Comparison of ENCODE assay signal across 12 cellular contexts in the genomic region with DNA sequence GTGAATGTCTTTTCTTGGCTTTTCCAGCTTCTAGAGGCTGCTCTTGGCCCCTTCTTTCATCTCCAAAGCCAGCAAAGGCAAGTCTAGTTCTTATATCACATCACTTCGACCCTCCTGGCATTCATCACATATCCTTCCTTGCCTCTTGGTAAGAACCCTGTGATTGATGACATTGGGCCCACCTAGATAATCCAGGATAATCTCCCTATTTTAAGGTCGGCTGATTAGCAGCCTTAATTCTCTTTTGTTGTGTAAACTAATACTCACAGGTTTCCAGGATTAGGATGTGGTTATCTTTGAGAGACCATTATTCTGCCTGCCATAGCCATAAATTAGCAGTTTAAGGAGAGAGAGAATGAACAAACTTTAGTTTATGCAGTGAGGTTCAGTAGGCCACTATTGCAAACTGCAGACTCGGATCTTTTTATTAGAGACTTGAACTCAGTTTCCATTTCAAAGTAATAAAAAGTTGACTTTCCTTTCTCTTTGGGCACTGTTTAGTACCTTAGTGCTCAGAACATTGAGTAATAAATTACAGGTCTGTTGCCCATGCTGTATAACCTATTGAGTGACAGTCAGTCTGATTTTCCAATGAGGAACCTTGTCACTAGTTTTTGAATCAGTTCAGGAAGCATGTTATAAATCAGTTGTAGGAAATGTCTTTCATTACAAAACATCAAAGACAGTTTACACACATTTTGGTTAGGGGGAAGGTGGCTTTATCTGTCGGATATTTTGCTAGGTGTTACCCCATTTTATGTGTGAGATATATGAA. TPM values are rescaled to one million over a fixed set of nuclear protein-coding genes. Genes with fewer than 3 reads are reported as not detected.
DNase-seq lines count a peak whose midpoint lies in the region; ATAC-seq, FAIRE-seq and TF ChIP-seq lines count a peak whose summit lies in the region.
"Had no signal": no experiment of that assay in that cellular context is flagged by ENCODE, and none has a peak within 500 bp of the region (broad histone marks: within the 10 kb centered on the region; RNA-seq: fewer than 3 reads in every experiment).

No MANE protein-coding gene starts in this region.

- intact Hi-C loops in CD14-positive monocyte (cut with micrococcal nuclease) (loop anchor here in 1 of 2 donors (10.0 kb wide), 1 partner anchor 368 kb away; a partner anchor contains a TSS), GM12878 (cut with micrococcal nuclease; ENCODE audit: unreplicated experiment) (no loop called here)

- H3K36me3 ChIP-seq in HUES6 (ENCODE audit: control insufficient read depth, insufficient read depth, low read length) (peaks cover 5% of the 10 kb centered on the region; the same call in 1 of the 2 replicates), GM12878 (ENCODE audit: control insufficient read depth in 2 of 2, insufficient read depth in 2 of 2, low read length in 1 of 2) (peaks cover 0 to 11% of the 10 kb centered on the region in 2 experiments; a peak in 2 of 4 replicates)
- H3K36me3 ChIP-seq: left lung had no signal

- TF ChIP-seq POLR2A in GM12878 (IDR thresholded peaks at IDR 0.05; ENCODE audit: low read depth, low read length), result no peak

- TF ChIP-seq EP300 in GM12878 (IDR thresholded peaks at IDR 0.05; ENCODE audit: borderline replicate concordance in 1 of 2, control insufficient read depth in 1 of 2, low read depth in 2 of 2, low read length in 2 of 2), result no peak

- no peaks in the 10 kb centered on the region for H3K9me3 ChIP-seq in HUES6 (ENCODE audit: control insufficient read depth, insufficient read depth, low read depth, low read length)
- no peaks in the 10 kb centered on the region; the same call in 2 of the 3 replicates for H3K9me3 ChIP-seq in GM12878 (replicated peaks; ENCODE audit: control insufficient read depth, insufficient read depth, low read length)
- H3K9me3 ChIP-seq: left lung had no signal

- no peak overlapping the region for H2AFZ ChIP-seq in GM12878 (ENCODE audit: control insufficient read depth, low read depth, low read length)

- peak overlapping the region; percentile 95 for H3K4me2 ChIP-seq in GM12878 (ENCODE audit: control insufficient read depth, insufficient read depth)

- no peak for DNase-seq in CD14-positive monocyte (ENCODE audit: low spot score)
- DNase-seq in GM12878 (ENCODE audit: low read depth, low spot score), result no peak
- DNase-seq in natural killer cell treated with Interleukin-12 subunit alpha and Interleukin-12 subunit beta and Interleukin-15 and Interleukin-18, amount 100 ng/mL, for 72 hours (ENCODE audit: low spot score), result no peak
- DNase-seq in NCI-H1930 (lab: John Stamatoyannopoulos, UW), result no peak
- no peak for DNase-seq in AG08395 (ENCODE audit: low spot score)
- no peak for DNase-seq in NK-92 (lab: John Stamatoyannopoulos, UW; ENCODE audit: unreplicated experiment)
- DNase-seq: DMS153, dorsolateral prefrontal cortex, left lung, NCI-H345 had no signal

- H3K27ac ChIP-seq in HUES6 (ENCODE audit: low read depth, low read length) (peak overlapping the region; percentile 14; the same call in 1 of the 2 replicates), GM12878 (ENCODE audit: control insufficient read depth, insufficient read depth) (peak overlapping the region; percentile 13; the same call in 1 of the 2 replicates)

- in situ Hi-C loops in GM12878 (cut with MboI), result no loop called here

- no peak for TF ChIP-seq RAD21 in GM12878 (IDR thresholded peaks at IDR 0.05; ENCODE audit: insufficient read depth, low read depth, low read length)

- H3K4me1 ChIP-seq in HUES6 (ENCODE audit: control insufficient read depth, insufficient read depth, low read length) (peaks cover 49% of the 10 kb centered on the region), GM12878 (ENCODE audit: control insufficient read depth, insufficient read depth, low read length) (peaks cover 2% of the 10 kb centered on the region)

- peak overlapping the region; percentile 20; the same call in 1 of the 2 replicates for H3K4me3 ChIP-seq in HUES6 (ENCODE audit: low read depth, low read length)
- H3K4me3 ChIP-seq in GM12878, result peak overlapping the region; percentile 87
- H3K4me3 ChIP-seq: left lung had no signal

- H3K27me3 ChIP-seq in HUES6 (ENCODE audit: control insufficient read depth, insufficient read depth, low read length) (no peaks in the 10 kb centered on the region), GM12878 (replicated peaks in 1 of 2; ENCODE audit: control insufficient read depth in 2 of 2, insufficient read depth in 2 of 2, low read length in 1 of 2) (no peaks in the 10 kb centered on the region)
- H3K27me3 ChIP-seq: dorsolateral prefrontal cortex, left lung had no signal

- peaks cover 4 to 16% of the 10 kb centered on the region in 2 donors for H3K36me3 Mint-ChIP-seq in CD14-positive monocyte
- peaks cover 43% of the 10 kb centered on the region for H3K36me3 Mint-ChIP-seq in natural killer cell treated with Interleukin-12 subunit alpha and Interleukin-12 subunit beta and Interleukin-15 and Interleukin-18, amount 100 ng/mL, for 72 hours

- TF ChIP-seq CTCF in CD14-positive monocyte (IDR thresholded peaks at IDR 0.05) (no peak), GM12878 (IDR thresholded peaks at IDR 0.05 in 2 of 3, conservative IDR thresholded peaks at IDR 0.05 in 1 of 3; ENCODE audit: control insufficient read depth in 2 of 3, extremely low read depth in 1 of 3, insufficient read depth in 1 of 3, low read depth in 3 of 3, low read length in 3 of 3) (no peak)

- no peak overlapping the region for H3K9ac ChIP-seq in HUES6 (ENCODE audit: low read length)
- H3K9ac ChIP-seq in GM12878 (ENCODE audit: control insufficient read depth, insufficient read depth, low read length), result peak overlapping the region; percentile 43

- SMC1A ChIA-PET in GM12878 (lab: Charles Lee; ENCODE audit: uncharacterized antibody, unreplicated experiment), result interaction anchor here (0.7 to 8.8 kb wide), 10 partner anchors 8 to 40 kb away, joined by 3 to 137 read pairs (median 17); a partner anchor contains a TSS

- POLR2A ChIA-PET in GM12878 (lab: Charles Lee), result interaction anchor here (1.1 to 6.1 kb wide), 3 partner anchors 9 to 33 kb away, joined by 3 to 85 read pairs (median 42); a partner anchor contains a TSS

- no TSS peak for BruUV-seq in GM12878 (replicated peaks; lab: Mats Ljungman, UMichigan)

- H3K27me3 Mint-ChIP-seq in CD14-positive monocyte (ENCODE audit: low read depth in 3 of 3), result no peaks in the 10 kb centered on the region
- H3K27me3 Mint-ChIP-seq in natural killer cell treated with Interleukin-12 subunit alpha and Interleukin-12 subunit beta and Interleukin-15 and Interleukin-18, amount 100 ng/mL, for 72 hours, result no peaks in the 10 kb centered on the region

- no peak for ATAC-seq in GM12878
- no peak for ATAC-seq in natural killer cell treated with Interleukin-12 subunit alpha and Interleukin-12 subunit beta and Interleukin-15 and Interleukin-18, amount 100 ng/mL, for 72 hours
- ATAC-seq in GM18909 (IDR thresholded peaks at IDR 0.05; ENCODE audit: poor library complexity, unreplicated experiment), result no peak
- ATAC-seq: left lung had no signal

- H3K27ac Mint-ChIP-seq in CD14-positive monocyte, result peak overlapping the region; percentile 28 to 89 (median 79)
- peak overlapping the region; percentile 95 to 98 for H3K27ac Mint-ChIP-seq in natural killer cell treated with Interleukin-12 subunit alpha and Interleukin-12 subunit beta and Interleukin-15 and Interleukin-18, amount 100 ng/mL, for 72 hours

- CTCF ChIA-PET in GM12878 (lab: Yijun Ruan, JAX), result interaction anchor here (1.2 to 6.2 kb wide), 4 partner anchors 24 to 40 kb away, joined by 3 to 95 read pairs (median 10); a partner anchor contains a TSS

- FAIRE-seq in GM12878 (lab: Jason Lieb, UNC), result no peak

- no peak overlapping the region for H3K4me3 Mint-ChIP-seq in CD14-positive monocyte
- H3K4me3 Mint-ChIP-seq in natural killer cell treated with Interleukin-12 subunit alpha and Interleukin-12 subunit beta and Interleukin-15 and Interleukin-18, amount 100 ng/mL, for 72 hours, result peak overlapping the region; percentile 90

- no peaks in the 10 kb centered on the region; the same call in 1 of the 2 replicates for H4K20me1 ChIP-seq in GM12878 (ENCODE audit: control insufficient read depth, insufficient read depth)

- RAD21 ChIA-PET in GM12878 (lab: Charles Lee; ENCODE audit: unreplicated experiment), result interaction anchor here (1.1 to 6.5 kb wide), 2 partner anchors 24 to 32 kb away, joined by 3 to 73 read pairs; a partner anchor contains a TSS

- WGBS in GM12878 (ENCODE audit: insufficient coverage, insufficient replicate concordance, low lambda C conversion rate, missing lambda C conversion rate), result 25% methylated on average over 4 of the region's 4 CpGs

- no peaks in the 10 kb centered on the region for H3K9me3 Mint-ChIP-seq in CD14-positive monocyte
- H3K9me3 Mint-ChIP-seq in natural killer cell treated with Interleukin-12 subunit alpha and Interleukin-12 subunit beta and Interleukin-15 and Interleukin-18, amount 100 ng/mL, for 72 hours, result no peaks in the 10 kb centered on the region

- H3K4me1 Mint-ChIP-seq in CD14-positive monocyte, result peaks cover 72% of the 10 kb centered on the region
- H3K4me1 Mint-ChIP-seq in natural killer cell treated with Interleukin-12 subunit alpha and Interleukin-12 subunit beta and Interleukin-15 and Interleukin-18, amount 100 ng/mL, for 72 hours (ENCODE audit: low read depth in 2 of 2), result peaks cover 67 to 74% of the 10 kb centered on the region in 2 donors

- H3K79me2 ChIP-seq in GM12878 (ENCODE audit: control insufficient read depth, insufficient read depth, low read length), result peaks cover 98% of the 10 kb centered on the region

RNA-seq across cellular contexts. Expression of a gene that starts 4.5 kb away (rescaled TPM):
- 100 to 1,000 TPM; 162 to 184 TPM for polyA plus RNA-seq in CD14-positive monocyte
- total RNA-seq in GM12878 (2013; cell fraction: nucleolus; rRNA removed), result 299 and 306 TPM in 2 replicates
- total RNA-seq in GM12878 (2014; rRNA removed), result 321 and 329 TPM in 2 replicates
- total RNA-seq in GM12878 (2014; rRNA removed; fragmentation: Illumina TruSeq; extraction: Trizol), result 278 and 282 TPM in 2 replicates
- total RNA-seq in GM12878 (2021), result 254 and 267 TPM in 2 replicates
- polyA plus RNA-seq in GM12878 (2011; ENCODE audit: low read depth), result 211 TPM
- polyA plus RNA-seq in GM12878 (2011; rRNA removed), result 236 and 300 TPM in 2 replicates
- 110 and 117 TPM in 2 replicates for polyA plus RNA-seq in GM12878 (2011; cell fraction: cytosol; rRNA removed)
- 87.7 and 96.6 TPM in 2 replicates for polyA plus RNA-seq in GM12878 (2011; cell fraction: nucleus; rRNA removed)
- polyA plus RNA-seq in GM12878 (2012), result 189 and 202 TPM in 2 replicates
- polyA plus RNA-seq in GM12878 (2014; fragmentation: Illumina TruSeq; extraction: Trizol), result 290 and 321 TPM in 2 replicates
- polyA plus RNA-seq in GM12878 (2014; fragmentation: Nextera tagmentation; extraction: Ambion mirVana), result 100 to 1,000 TPM; 409 to 471 TPM
- 281 and 302 TPM in 2 replicates for polyA plus RNA-seq in GM12878 (2014; rRNA removed)
- polyA plus RNA-seq in GM12878 (2016; fragmentation: Nextera tagmentation; extraction: Ambion mirVana), result 100 to 1,000 TPM; 584 to 590 TPM
- 68.0 and 81.6 TPM in 2 replicates for polyA minus RNA-seq in GM12878 (2011; rRNA and poly(A)+ RNA removed)
- 19.5 and 28.3 TPM in 2 replicates for polyA minus RNA-seq in GM12878 (2011; cell fraction: cytosol; rRNA and poly(A)+ RNA removed)
- polyA minus RNA-seq in GM12878 (2011; cell fraction: nucleus; rRNA and poly(A)+ RNA removed), result 85.4 and 121 TPM in 2 replicates
- total RNA-seq in natural killer cell treated with Interleukin-12 subunit alpha and Interleukin-12 subunit beta and Interleukin-15 and Interleukin-18, amount 100 ng/mL, for 72 hours, result 100 to 1,000 TPM; 276 to 295 TPM

RNA-seq across cellular contexts. Expression of a gene that starts 29.6 kb away (rescaled TPM):
- polyA plus RNA-seq in CD14-positive monocyte, result 10 to 100 TPM; 15.4 to 15.5 TPM
- 66.1 and 85.1 TPM in 2 replicates for total RNA-seq in GM12878 (2013; cell fraction: nucleolus; rRNA removed)
- 18.6 and 22.1 TPM in 2 replicates for total RNA-seq in GM12878 (2014; rRNA removed)
- total RNA-seq in GM12878 (2014; rRNA removed; fragmentation: Illumina TruSeq; extraction: Trizol), result 30.4 and 33.2 TPM in 2 replicates
- 30.6 and 34.4 TPM in 2 replicates for total RNA-seq in GM12878 (2021)
- polyA plus RNA-seq in GM12878 (2011; ENCODE audit: low read depth), result 9.0 TPM
- polyA plus RNA-seq in GM12878 (2011; rRNA removed), result 11.5 and 18.3 TPM in 2 replicates
- 2.4 and 3.1 TPM in 2 replicates for polyA plus RNA-seq in GM12878 (2011; cell fraction: cytosol; rRNA removed)
- 16.5 and 21.3 TPM in 2 replicates for polyA plus RNA-seq in GM12878 (2011; cell fraction: nucleus; rRNA removed)
- 20.4 and 26.0 TPM in 2 replicates for polyA plus RNA-seq in GM12878 (2012)
- 20.2 and 23.9 TPM in 2 replicates for polyA plus RNA-seq in GM12878 (2014; fragmentation: Illumina TruSeq; extraction: Trizol)
- 10 to 100 TPM; 20.0 to 20.3 TPM for polyA plus RNA-seq in GM12878 (2014; fragmentation: Nextera tagmentation; extraction: Ambion mirVana)
- polyA plus RNA-seq in GM12878 (2014; rRNA removed), result 5.9 and 7.3 TPM in 2 replicates
- polyA plus RNA-seq in GM12878 (2016; fragmentation: Nextera tagmentation; extraction: Ambion mirVana), result 10 to 100 TPM; 40.9 to 45.7 TPM
- 36.3 and 78.0 TPM in 2 replicates for polyA minus RNA-seq in GM12878 (2011; rRNA and poly(A)+ RNA removed)
- 27.7 and 29.5 TPM in 2 replicates for polyA minus RNA-seq in GM12878 (2011; cell fraction: cytosol; rRNA and poly(A)+ RNA removed)
- polyA minus RNA-seq in GM12878 (2011; cell fraction: nucleus; rRNA and poly(A)+ RNA removed), result 27.1 and 40.9 TPM in 2 replicates
- total RNA-seq in natural killer cell treated with Interleukin-12 subunit alpha and Interleukin-12 subunit beta and Interleukin-15 and Interleukin-18, amount 100 ng/mL, for 72 hours, result 100 to 1,000 TPM; 133 to 174 TPM
